Comparison of ENCODE assay signal across 34 cellular contexts in genomic region chr12:40889329-40889728, GRCh38.
DNase-seq lines count a peak whose midpoint lies in the region; ATAC-seq, FAIRE-seq and TF ChIP-seq lines count a peak whose summit lies in the region.
"Had no signal": no experiment of that assay in that cellular context is flagged by ENCODE, and none has a peak within 500 bp of the region (broad histone marks: within the 10 kb centered on the region; RNA-seq: fewer than 3 reads in every experiment).

No MANE protein-coding gene starts in this region.

- no peak overlapping the region for H4K8ac ChIP-seq in IMR-90 (ENCODE audit: low read depth in 2 of 2, low read length in 2 of 2)

- TF ChIP-seq RAD21 in HepG2 (CRISPR knock-in tag; IDR thresholded peaks at IDR 0.05): no peak
- no peak for TF ChIP-seq RAD21 in A549 (conservative IDR thresholded peaks at IDR 0.05 in 1 of 2, IDR thresholded peaks at IDR 0.05 in 1 of 2)
- no peak for TF ChIP-seq RAD21 in IMR-90 (IDR thresholded peaks at IDR 0.05; ENCODE audit: low read length)
- no peak for TF ChIP-seq RAD21 in K562 (CRISPR knock-in tag; conservative IDR thresholded peaks at IDR 0.05 in 1 of 2, IDR thresholded peaks at IDR 0.05 in 1 of 2)

- H2AK9ac ChIP-seq in IMR-90 (replicated peaks; ENCODE audit: low read depth, low read length, poor library complexity): no peak overlapping the region

- H3K27ac ChIP-seq in HepG2 (ENCODE audit: extremely low read length, insufficient read depth, low read length) (no peak overlapping the region), right lobe of liver (no peak overlapping the region), A549 (no peak overlapping the region), IMR-90 (ENCODE audit: insufficient read depth, low read length) (no peak overlapping the region), K562 (ENCODE audit: extremely low read depth, low read depth, low read length) (no peak overlapping the region)
- H3K27ac ChIP-seq: 22Rv1; BLaER1; BLaER1 treated with 17β-estradiol and CSF1 and Interleukin-3, amounts not matched to agents 10 nM and 100 nM; C4-2B had no signal

- H3K4me2 ChIP-seq in HepG2 (ENCODE audit: low read depth, low read length) (no peak overlapping the region), A549 (no peak overlapping the region), IMR-90 (ENCODE audit: low read depth, low read length) (no peak overlapping the region), K562 (ENCODE audit: insufficient read depth, low read length) (no peak overlapping the region)
- H3K4me2 ChIP-seq: BLaER1; BLaER1 treated with 17β-estradiol and CSF1 and Interleukin-3, amounts not matched to agents 10 nM and 100 nM had no signal

- FAIRE-seq in HepG2 (lab: Jason Lieb, UNC) (no peak), A549 (lab: Jason Lieb, UNC) (no peak), K562 (lab: Jason Lieb, UNC) (no peak)
- FAIRE-seq: A204.1, D721Med had no signal

- H3K14ac ChIP-seq in IMR-90 (replicated peaks; ENCODE audit: low read depth, low read length): no peak overlapping the region

- TF ChIP-seq CTCF in HepG2 (CRISPR knock-in tag; IDR thresholded peaks at IDR 0.05) (no peak), right lobe of liver (IDR thresholded peaks at IDR 0.05) (no peak), A549 (IDR thresholded peaks at IDR 0.05) (no peak), IMR-90 (conservative IDR thresholded peaks at IDR 0.05; ENCODE audit: low read depth, low read length) (no peak), K562 (IDR thresholded peaks at IDR 0.05 in 2 of 3, conservative IDR thresholded peaks at IDR 0.05 in 1 of 3; ENCODE audit: insufficient read depth in 2 of 3, low read depth in 1 of 3, low read length in 3 of 3) (no peak)

- H4K5ac ChIP-seq in IMR-90 (ENCODE audit: low read depth, low read length): no peak overlapping the region

- H2BK20ac ChIP-seq in IMR-90 (ENCODE audit: low read depth, low read length): no peak overlapping the region

- H3K9me1 ChIP-seq in IMR-90 (ENCODE audit: insufficient read depth, low read length): no peaks in the 10 kb centered on the region
- H3K9me1 ChIP-seq in K562 (ENCODE audit: control insufficient read depth, insufficient read depth, low read length): no peaks in the 10 kb centered on the region

- intact Hi-C loops in HepG2 (cut with micrococcal nuclease; ENCODE audit: unreplicated experiment): no loop called here
- intact Hi-C loops in right lobe of liver (cut with DNase I): no loop called here
- intact Hi-C loops in IMR-90 (cut with micrococcal nuclease): no loop called here
- intact Hi-C loops in K562 (cut with micrococcal nuclease): no loop called here

- no peaks in the 10 kb centered on the region for H4K20me1 ChIP-seq in HepG2 (ENCODE audit: insufficient read depth, low read length)
- H4K20me1 ChIP-seq in IMR-90 (ENCODE audit: insufficient read depth, low read length): no peaks in the 10 kb centered on the region
- no peaks in the 10 kb centered on the region for H4K20me1 ChIP-seq in K562 (replicated peaks; ENCODE audit: control insufficient read depth, insufficient read depth, low read length)
- H4K20me1 ChIP-seq: BLaER1; BLaER1 treated with 17β-estradiol and CSF1 and Interleukin-3, amounts not matched to agents 10 nM and 100 nM had no signal

- CTCF ChIA-PET in HepG2 (lab: Yijun Ruan, JAX; ENCODE audit: low intra/inter-chr PET ratio, low total read pairs) (no interaction called here), A549 (lab: Yijun Ruan, JAX) (interaction anchor here (0.6 kb wide), 1 partner anchor 9 kb away, joined by 3 read pairs; no protein-coding TSS in a partner anchor), IMR-90 (lab: Yijun Ruan, JAX) (no interaction called here), K562 (lab: Yijun Ruan, JAX; ENCODE audit: low intra/inter-chr PET ratio) (no interaction called here)

- TF ChIP-seq POLR2A in HepG2 (IDR thresholded peaks at IDR 0.05; ENCODE audit: insufficient read depth in 1 of 2, low read depth in 2 of 2, low read length in 2 of 2): no peak
- no peak for TF ChIP-seq POLR2A in right lobe of liver (IDR thresholded peaks at IDR 0.05)
- no peak for TF ChIP-seq POLR2A in A549 (IDR thresholded peaks at IDR 0.05; ENCODE audit: low read length)
- TF ChIP-seq POLR2A in IMR-90 (IDR thresholded peaks at IDR 0.05; ENCODE audit: low read depth, low read length): no peak
- TF ChIP-seq POLR2A in K562 (conservative IDR thresholded peaks at IDR 0.05): no peak

- H4K91ac ChIP-seq in IMR-90 (ENCODE audit: insufficient read depth, low read depth, low read length): no peak overlapping the region

- H3K4ac ChIP-seq in IMR-90 (ENCODE audit: low read depth, low read length): no peak overlapping the region

- no peak overlapping the region for H2BK5ac ChIP-seq in IMR-90 (ENCODE audit: low read depth, low read length, poor library complexity, severe bottlenecking)

- under 1% methylated on average over 3 of the region's 3 CpGs for WGBS in HepG2 (ENCODE audit: low lambda C conversion rate)
- 43% methylated on average over 3 of the region's 3 CpGs for WGBS in right lobe of liver (ENCODE audit: insufficient coverage, low coverage, low lambda C conversion rate, missing lambda C conversion rate)
- 93% methylated on average over 3 of the region's 3 CpGs for WGBS in A549 (ENCODE audit: missing lambda C conversion rate)
- no CpG with 5 or more reads among the region's 3 CpGs for WGBS in IMR-90 (ENCODE audit: extremely low coverage in 2 of 2, insufficient read length in 1 of 2), 2 experiments
- WGBS in K562 (ENCODE audit: insufficient coverage, low coverage, missing lambda C conversion rate): 0% methylated on average over 3 of the region's 3 CpGs

- H3K9me3 ChIP-seq in HepG2 (ENCODE audit: low read length) (no peaks in the 10 kb centered on the region), right lobe of liver (no peaks in the 10 kb centered on the region), A549 (no peaks in the 10 kb centered on the region), IMR-90 (ENCODE audit: control insufficient read depth, insufficient read depth, low read length) (no peaks in the 10 kb centered on the region), K562 (replicated peaks; ENCODE audit: control insufficient read depth, insufficient read depth, low read depth, low read length) (no peaks in the 10 kb centered on the region)
- H3K9me3 ChIP-seq: BE2C; BLaER1; BLaER1 treated with 17β-estradiol and CSF1 and Interleukin-3, amounts not matched to agents 10 nM and 100 nM; Caco-2 had no signal

- no peaks in the 10 kb centered on the region for H3K79me1 ChIP-seq in IMR-90 (ENCODE audit: low read depth in 1 of 2, low read length in 2 of 2)

- TF ChIP-seq EP300 in HepG2 (IDR thresholded peaks at IDR 0.05; ENCODE audit: low read depth in 2 of 2, low read length in 2 of 2): no peak
- no peak for TF ChIP-seq EP300 in HepG2 (CRISPR knock-in tag; IDR thresholded peaks at IDR 0.05; ENCODE audit: borderline replicate concordance)
- no peak for TF ChIP-seq EP300 in A549 (IDR thresholded peaks at IDR 0.05)
- TF ChIP-seq EP300 in K562 (IDR thresholded peaks at IDR 0.05; ENCODE audit: low read length): no peak

- POLR2A ChIA-PET in HepG2 (lab: Yijun Ruan, JAX): no interaction called here
- POLR2A ChIA-PET in A549 (lab: Yijun Ruan, JAX): no interaction called here
- POLR2A ChIA-PET in IMR-90 (lab: Charles Lee; ENCODE audit: unreplicated experiment): no interaction called here
- POLR2A ChIA-PET in K562 (lab: Yijun Ruan, JAX): no interaction called here

- no peak overlapping the region for H3K56ac ChIP-seq in IMR-90 (ENCODE audit: extremely low read depth, insufficient read depth, low read length)

- H3K79me2 ChIP-seq in HepG2 (ENCODE audit: insufficient read depth, low read length): no peaks in the 10 kb centered on the region
- H3K79me2 ChIP-seq in K562 (ENCODE audit: control insufficient read depth, insufficient read depth, low read length): no peaks in the 10 kb centered on the region

- H3K4me3 ChIP-seq in HepG2 (replicated peaks in 1 of 3; ENCODE audit: insufficient read depth in 1 of 3, low read depth in 2 of 3, low read length in 3 of 3) (no peak overlapping the region), right lobe of liver (no peak overlapping the region), A549 (no peak overlapping the region), IMR-90 (ENCODE audit: insufficient read depth, low read depth, low read length) (no peak overlapping the region), K562 (no peak overlapping the region)
- H3K4me3 ChIP-seq: BLaER1; BLaER1 treated with 17β-estradiol and CSF1 and Interleukin-3, amounts not matched to agents 10 nM and 100 nM had no signal

- BruUV-seq in HepG2 (replicated peaks; lab: Mats Ljungman, UMichigan): no TSS peak
- BruUV-seq in IMR-90 (replicated peaks; lab: Mats Ljungman, UMichigan): no TSS peak
- BruUV-seq in K562 (replicated peaks; lab: Mats Ljungman, UMichigan): no TSS peak

- dilution Hi-C loops in IMR-90 (cut with HindIII; ENCODE audit: low sequenced_read_pairs, unreplicated experiment): no loop called here

- no peak overlapping the region for H2AK5ac ChIP-seq in IMR-90 (ENCODE audit: low read depth, low read length)

- no peak for DNase-seq in HepG2 (ENCODE audit: low spot score)
- no peak for DNase-seq in right lobe of liver
- no peak for DNase-seq in A549 (ENCODE audit: low read depth in 1 of 2, low spot score in 1 of 2)
- DNase-seq in IMR-90: no peak
- DNase-seq in K562 (ENCODE audit: extremely low read depth in 1 of 4, low spot score in 3 of 4): no peak
- DNase-seq in cerebellar cortex (ENCODE audit: low spot score): no peak
- no peak for DNase-seq in stimulated activated CD4-positive, alpha-beta T cell treated with anti-CD3 and anti-CD28 coated beads, Interleukin-15, amount 100 ng/mL, for 24 hours
- no peak for DNase-seq in Kasumi-1 (lab: John Stamatoyannopoulos, UW)
- DNase-seq: 8988T; ACHN; AML-193; BE2C; C1 segment of cervical spinal cord; Caco-2; Calu3; CD4-positive, alpha-beta memory T cell; CD4-positive, alpha-beta T cell; CD4-positive, CD25-positive, alpha-beta regulatory T cell; CD8-positive, alpha-beta memory T cell; CD8-positive, alpha-beta T cell; COR-L47; DMS 273 treated with DMSO at 0.1 percent for 48 hours; DMS153; DMS53; DMS79; DMS79 treated with DMSO at 0.1 percent for 48 hours; DND-41; EL had no signal

- in situ Hi-C loops in HepG2 (cut with HindIII; ENCODE audit: extremely low pct_ligation_motif_present, low pct_unique_long_range_greater_than_20kb) (no loop called here), IMR-90 (cut with MboI; ENCODE audit: low sequenced_read_pairs) (no loop called here), K562 (cut with MboI) (no loop called here)

- H3K23ac ChIP-seq in IMR-90 (ENCODE audit: low read depth, low read length): no peak overlapping the region

- H2AFZ ChIP-seq in HepG2 (ENCODE audit: low read length): no peak overlapping the region
- H2AFZ ChIP-seq in IMR-90 (replicated peaks; ENCODE audit: low read length, poor library complexity): no peak overlapping the region
- H2AFZ ChIP-seq in K562 (ENCODE audit: low read depth, low read length): no peak overlapping the region

- H3K4me1 ChIP-seq in HepG2 (ENCODE audit: insufficient read depth, low read length) (no peaks in the 10 kb centered on the region), right lobe of liver (no peaks in the 10 kb centered on the region), A549 (peaks cover 15% of the 10 kb centered on the region; the same call in 2 of the 3 replicates), IMR-90 (ENCODE audit: control insufficient read depth, insufficient read depth, low read length) (no peaks in the 10 kb centered on the region), K562 (replicated peaks in 1 of 2; ENCODE audit: control insufficient read depth in 2 of 2, insufficient read depth in 2 of 2, low read length in 2 of 2) (no peaks in the 10 kb centered on the region)
- H3K4me1 ChIP-seq: BE2C; BLaER1; BLaER1 treated with 17β-estradiol and CSF1 and Interleukin-3, amounts not matched to agents 10 nM and 100 nM; Caco-2 had no signal

- H3K36me3 ChIP-seq in HepG2 (replicated peaks in 1 of 2; ENCODE audit: control insufficient read depth in 1 of 2, insufficient read depth in 2 of 2, low read length in 2 of 2) (no peaks in the 10 kb centered on the region), right lobe of liver (no peaks in the 10 kb centered on the region), IMR-90 (ENCODE audit: control insufficient read depth, insufficient read depth, low read length) (no peaks in the 10 kb centered on the region), K562 (ENCODE audit: control insufficient read depth, insufficient read depth, low read length) (no peaks in the 10 kb centered on the region)
- H3K36me3 ChIP-seq: BE2C; BLaER1; BLaER1 treated with 17β-estradiol and CSF1 and Interleukin-3, amounts not matched to agents 10 nM and 100 nM had no signal

- no peak overlapping the region for H2BK15ac ChIP-seq in IMR-90 (ENCODE audit: low read depth, low read length)

- ATAC-seq in HepG2 (no peak), right lobe of liver (no peak), A549 (no peak), IMR-90 (ENCODE audit: low read depth) (no peak), K562 (no peak)
- ATAC-seq: CD8-positive, alpha-beta T cell had no signal

- no peak overlapping the region for H2BK120ac ChIP-seq in IMR-90 (ENCODE audit: low read depth, low read length)

- H3K27me3 ChIP-seq in HepG2 (ENCODE audit: control insufficient read depth in 1 of 2, insufficient read depth in 2 of 2, low read length in 2 of 2): no peaks in the 10 kb centered on the region
- no peaks in the 10 kb centered on the region for H3K27me3 ChIP-seq in right lobe of liver
- H3K27me3 ChIP-seq in IMR-90 (ENCODE audit: control insufficient read depth, insufficient read depth, low read length): no peaks in the 10 kb centered on the region
- no peaks in the 10 kb centered on the region for H3K27me3 ChIP-seq in K562 (ENCODE audit: control insufficient read depth in 2 of 2, insufficient read depth in 2 of 2, low read length in 2 of 2)
- H3K27me3 ChIP-seq: BE2C; BLaER1; BLaER1 treated with 17β-estradiol and CSF1 and Interleukin-3, amounts not matched to agents 10 nM and 100 nM had no signal

- no peak overlapping the region for H3K18ac ChIP-seq in IMR-90 (ENCODE audit: low read depth, low read length)

- H3K9ac ChIP-seq in HepG2 (ENCODE audit: insufficient read depth, low read depth, low read length) (no peak overlapping the region), IMR-90 (ENCODE audit: low read depth, low read length) (no peak overlapping the region), K562 (ENCODE audit: insufficient read depth in 1 of 2, low read depth in 2 of 2, low read length in 2 of 2) (no peak overlapping the region)
- H3K9ac ChIP-seq: BLaER1; BLaER1 treated with 17β-estradiol and CSF1 and Interleukin-3, amounts not matched to agents 10 nM and 100 nM had no signal

Comparison
In these comparisons a context has a peak if more than half of its experiments do, and no peak if none do; other contexts are left out.
1. Of the 241 proteins assayed by ChIP-seq in both HepG2 and K562: peak only in HepG2: none; only in K562: none; in both: MAFF; in neither: 239; mixed calls (peak in some experiments, not most) for 1.